ENCODE assay signal across 29 cellular contexts in the genomic region with DNA sequence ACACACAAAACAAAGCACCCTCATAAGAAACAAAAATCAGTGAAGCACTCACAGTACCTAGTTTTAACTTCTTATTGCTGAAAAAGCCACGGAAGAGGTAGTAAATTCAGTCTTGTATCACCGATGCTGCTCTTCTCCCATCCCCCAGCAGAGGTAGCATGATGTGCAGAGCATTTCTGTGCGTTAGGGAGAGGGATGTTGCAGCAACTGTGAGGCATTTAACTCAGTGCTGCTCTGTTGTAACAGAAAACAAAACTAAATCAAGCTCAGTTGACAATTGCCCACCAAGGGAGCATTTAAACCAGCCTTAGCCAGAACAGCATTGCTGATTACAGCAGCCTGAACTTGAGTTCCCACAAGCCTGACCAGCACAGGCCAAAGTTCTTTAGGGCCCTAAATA.
DNase-seq lines count a peak whose midpoint lies in the region; TF ChIP-seq lines count a peak whose summit lies in the region.
"Had no signal": no experiment of that assay in that cellular context is flagged by ENCODE, and none has a peak within 500 bp of the region (broad histone marks: within the 10 kb centered on the region; RNA-seq: fewer than 3 reads in every experiment).

No MANE protein-coding gene starts in this region.

- H3K36me3 ChIP-seq in MM.1S (replicated peaks; ENCODE audit: insufficient read depth, low read length) (no peaks in the 10 kb centered on the region), mesenchymal stem cell (ENCODE audit: control insufficient read depth in 1 of 2, insufficient read depth in 2 of 2, low read depth in 1 of 2, low read length in 2 of 2) (no peaks in the 10 kb centered on the region)
- H3K36me3 ChIP-seq: BE2C, breast epithelium, ovary, right atrium auricular region, SJSA1, WERI-Rb-1 had no signal

- no peaks in the 10 kb centered on the region for H3K79me1 ChIP-seq in mesenchymal stem cell (replicated peaks; ENCODE audit: low read length, poor library complexity, severe bottlenecking)

- H3K79me2 ChIP-seq in MM.1S (ENCODE audit: low read length), result no peaks in the 10 kb centered on the region

- no peak overlapping the region for H4K91ac ChIP-seq in mesenchymal stem cell (ENCODE audit: low read length)

- no peaks in the 10 kb centered on the region for H3K4me1 ChIP-seq in MM.1S (ENCODE audit: low read length)
- no peaks in the 10 kb centered on the region for H3K4me1 ChIP-seq in mesenchymal stem cell (ENCODE audit: control insufficient read depth, insufficient read depth, low read depth, low read length)
- H3K4me1 ChIP-seq: BE2C, breast epithelium, right atrium auricular region, SJSA1, testis had no signal

- H3K4me2 ChIP-seq in MM.1S (ENCODE audit: low read depth, low read length), result peak overlapping the region; percentile 13; the same call in 1 of the 2 replicates
- no peak overlapping the region for H3K4me2 ChIP-seq in mesenchymal stem cell (ENCODE audit: low read length, poor library complexity, severe bottlenecking)

- no peak overlapping the region for H3K18ac ChIP-seq in mesenchymal stem cell (ENCODE audit: low read depth in 1 of 2, low read length in 2 of 2)

- H3K4ac ChIP-seq in mesenchymal stem cell (ENCODE audit: low read depth in 1 of 2, low read length in 2 of 2), result no peak overlapping the region

- H2AFZ ChIP-seq in MM.1S (ENCODE audit: low read length), result peak overlapping the region; percentile 43
- H2AFZ ChIP-seq in mesenchymal stem cell (ENCODE audit: low read depth, low read length), result no peak overlapping the region

- H3F3A ChIP-seq in MM.1S (ENCODE audit: insufficient read depth, low read length), result no peaks in the 10 kb centered on the region

- H3K27ac ChIP-seq in MM.1S (ENCODE audit: low read length) (no peak overlapping the region), dorsolateral prefrontal cortex (peak overlapping the region in 41 of 59 donors; percentile 2 to 78 (median 49)), mesenchymal stem cell (ENCODE audit: low read length, poor library complexity, severe bottlenecking) (no peak overlapping the region)
- H3K27ac ChIP-seq: breast epithelium, coronary artery, ovary, right atrium auricular region, SJSA1, testis, WERI-Rb-1 had no signal

- no peak overlapping the region for H3K4me3 ChIP-seq in MM.1S (ENCODE audit: low read length)
- H3K4me3 ChIP-seq in dorsolateral prefrontal cortex, result peak overlapping the region in 5 of 59 donors; percentile 2 to 11 (median 6)
- H3K4me3 ChIP-seq in mesenchymal stem cell (ENCODE audit: insufficient read depth in 1 of 2, low read depth in 1 of 2, low read length in 2 of 2), result no peak overlapping the region
- H3K4me3 ChIP-seq: breast epithelium, coronary artery, ovary, right atrium auricular region, SJSA1, testis had no signal

- H3K23ac ChIP-seq in mesenchymal stem cell (ENCODE audit: low read length in 2 of 2), result no peak overlapping the region

- H4K8ac ChIP-seq in mesenchymal stem cell (ENCODE audit: low read length), result no peak overlapping the region

- no peak overlapping the region for H2BK5ac ChIP-seq in mesenchymal stem cell (ENCODE audit: low read depth, low read length, poor library complexity, severe bottlenecking)

- no peaks in the 10 kb centered on the region for H3K9me2 ChIP-seq in MM.1S (replicated peaks; ENCODE audit: insufficient read depth, low read length)

- H3K9ac ChIP-seq in MM.1S (ENCODE audit: low read length), result no peak overlapping the region
- no peak overlapping the region for H3K9ac ChIP-seq in mesenchymal stem cell (ENCODE audit: low read length)

- intact Hi-C loops in dorsolateral prefrontal cortex (cut with DNase I), result no loop called here

- no peaks in the 10 kb centered on the region for H3K9me3 ChIP-seq in MM.1S (replicated peaks; ENCODE audit: insufficient read depth, low read length)
- no peaks in the 10 kb centered on the region for H3K9me3 ChIP-seq in mesenchymal stem cell (ENCODE audit: control insufficient read depth, low read length)
- H3K9me3 ChIP-seq: BE2C, breast epithelium, ovary, right atrium auricular region, SJSA1, testis had no signal

- no peak overlapping the region for H2AK5ac ChIP-seq in mesenchymal stem cell (ENCODE audit: low read length, severe bottlenecking)

- 29% methylated on average over 3 of the region's 3 CpGs for WGBS in mesenchymal stem cell

- H2BK15ac ChIP-seq in mesenchymal stem cell (ENCODE audit: low read depth, poor library complexity, severe bottlenecking), result no peak overlapping the region

- no peaks in the 10 kb centered on the region for H3K27me3 ChIP-seq in MM.1S (replicated peaks; ENCODE audit: insufficient read depth, low read length)
- H3K27me3 ChIP-seq in dorsolateral prefrontal cortex, result no peaks in the 10 kb centered on the region
- H3K27me3 ChIP-seq in mesenchymal stem cell (ENCODE audit: control insufficient read depth in 1 of 2, insufficient read depth in 1 of 2, low read length in 2 of 2), result no peaks in the 10 kb centered on the region
- H3K27me3 ChIP-seq: BE2C, breast epithelium, ovary, right atrium auricular region, SJSA1, testis had no signal

- DNase-seq in MM.1S (peak; percentile 33), dorsolateral prefrontal cortex (no peak), mesenchymal stem cell (peak; percentile 1), superior temporal gyrus (ENCODE audit: extremely low spot score) (peak; percentile 14), NCI-H82 (lab: John Stamatoyannopoulos, UW) (no peak), AG20443 (ENCODE audit: low spot score) (no peak)
- no peak for DNase-seq in effector CD4-positive, alpha-beta T cell
- DNase-seq: activated CD4-positive, alpha-beta T cell treated with anti-CD3 and anti-CD28 coated beads, Interleukin-2, amount 10 ng/mL, durations not matched to agents 24 days and 14 days; activated CD8-positive, alpha-beta memory T cell treated with anti-CD3 and anti-CD28 coated beads for 24 hours; activated effector memory CD4-positive, alpha-beta T cell treated with Interleukin-2 at 50 U/mL for 16 hours; activated T-cell treated with anti-CD3 and anti-CD28 coated beads for 4 hours; BE2C; DMS153; Karpas-422; kidney; natural killer cell; NCI-H1436; NCI-H2107; NCI-H748 treated with DMSO at 0.1 percent for 48 hours; ovary; small intestine; stimulated activated naive B cell treated with anti-CD40 and anti-IgM and Interleukin-4, amounts not matched to agents 10 μg/mL and 1 μg/mL and 100 μg/mL, for 72 hours; T1000; testis; WERI-Rb-1 had no signal

- H2BK12ac ChIP-seq in mesenchymal stem cell (ENCODE audit: low read length in 2 of 2), result no peak overlapping the region

- TF ChIP-seq CTCF in MM.1S (IDR thresholded peaks at IDR 0.05; ENCODE audit: low read length) (no peak), dorsolateral prefrontal cortex (IDR thresholded peaks at IDR 0.05 in 54 of 56, conservative IDR thresholded peaks at IDR 0.05 in 2 of 56; ENCODE audit: low read depth in 1 of 56, partially characterized antibody in 56 of 56) (peak in 3 of 56 donors; percentile 4 to 20 (median 17))

- H4K20me1 ChIP-seq in MM.1S (ENCODE audit: insufficient read depth, low read length), result no peaks in the 10 kb centered on the region

- H2BK120ac ChIP-seq in mesenchymal stem cell (ENCODE audit: low read depth, low read length), result no peak overlapping the region

- H3K14ac ChIP-seq in mesenchymal stem cell (ENCODE audit: low read length in 2 of 2), result no peak overlapping the region

Comparison
In these comparisons a context has a peak if more than half of its experiments do, and no peak if none do; other contexts are left out.
1. DNase-seq: peak in MM.1S (single experiment), mesenchymal stem cell (single experiment) and superior temporal gyrus (single experiment); none in dorsolateral prefrontal cortex (0 of 10), NCI-H82 (single experiment), AG20443 (single experiment) and effector CD4-positive, alpha-beta T cell (single experiment).
2. H3K27ac ChIP-seq: peak in dorsolateral prefrontal cortex (41 of 59); none in MM.1S (single experiment) and mesenchymal stem cell (single experiment).